Comparison of ENCODE assay signal across 16 cellular contexts in the genomic region with DNA sequence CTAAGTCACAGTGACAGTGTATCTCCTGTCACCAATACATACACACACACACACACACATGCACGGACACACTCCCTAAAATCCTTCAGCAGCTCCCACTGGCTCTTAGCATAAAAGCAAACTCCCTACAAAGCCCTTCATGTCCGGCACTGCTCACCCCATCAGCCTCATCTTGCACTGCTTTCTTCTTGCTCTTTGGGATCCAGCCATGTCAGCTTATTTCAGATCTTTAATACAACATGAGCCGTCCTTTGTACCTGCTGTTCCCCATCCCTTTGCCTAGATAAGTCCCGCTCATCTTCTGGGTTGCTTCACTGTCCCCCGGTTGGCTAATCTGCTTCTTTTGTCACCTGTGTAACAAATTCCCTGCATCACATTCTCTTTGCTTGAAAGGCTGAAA.
A peak's percentile ranks its signal among the peaks of the same experiment; 100 is the strongest.
DNase-seq lines count a peak whose midpoint lies in the region; ATAC-seq, FAIRE-seq and TF ChIP-seq lines count a peak whose summit lies in the region.
"Had no signal": no experiment of that assay in that cellular context is flagged by ENCODE, and none has a peak within 500 bp of the region (broad histone marks: within the 10 kb centered on the region; RNA-seq: fewer than 3 reads in every experiment).

No MANE protein-coding gene starts in this region.

- H3K9me3 ChIP-seq in BLaER1 (peaks cover 43% of the 10 kb centered on the region), Caco-2 (no peaks in the 10 kb centered on the region), astrocyte (ENCODE audit: insufficient read depth, low read depth, low read length) (peaks cover 5% of the 10 kb centered on the region), SK-N-SH (no peaks in the 10 kb centered on the region)
- H3K9me3 ChIP-seq: HAP-1 had no signal

- TF ChIP-seq EP300 in SK-N-SH (IDR thresholded peaks at IDR 0.05; ENCODE audit: borderline replicate concordance in 1 of 2, low read depth in 1 of 2, low read length in 1 of 2): no peak

- no peak for TF ChIP-seq CTCF in Caco-2 (IDR thresholded peaks at IDR 0.05; ENCODE audit: insufficient read depth in 1 of 2, low read depth in 1 of 2, low read length in 1 of 2, severe bottlenecking in 1 of 2, unreplicated experiment in 1 of 2)
- no peak for TF ChIP-seq CTCF in astrocyte (IDR thresholded peaks at IDR 0.05; ENCODE audit: insufficient read depth, low read depth, low read length)
- TF ChIP-seq CTCF in nephron (IDR thresholded peaks at IDR 0.05; ENCODE audit: unreplicated experiment in 3 of 3): no peak
- TF ChIP-seq CTCF in SK-N-SH (IDR thresholded peaks at IDR 0.05): no peak

- H2AFZ ChIP-seq in astrocyte (ENCODE audit: low read depth, low read length) (no peak overlapping the region), SK-N-SH (ENCODE audit: low read depth) (no peak overlapping the region)

- H3K4me3 Mint-ChIP-seq in Caco-2 (ENCODE audit: unreplicated experiment) (no peak overlapping the region), astrocyte (ENCODE audit: unreplicated experiment) (no peak overlapping the region), nephron (no peak overlapping the region)
- H3K4me3 Mint-ChIP-seq in activated naive CD4-positive, alpha-beta T cell treated with anti-CD3 and anti-CD28 coated beads, Interleukin-2, amount 10 ng/mL, durations not matched to agents 7 days and 5 days: no peak overlapping the region
- H3K4me3 Mint-ChIP-seq: B cell; CD4-positive, alpha-beta T cell had no signal

- H3K27ac ChIP-seq in BLaER1 (peak overlapping the region; percentile 91), astrocyte (ENCODE audit: low read depth, low read length) (no peak overlapping the region), SK-N-SH (ENCODE audit: low read depth in 2 of 2, low read length in 1 of 2) (no peak overlapping the region)
- H3K27ac ChIP-seq: C4-2B had no signal

- CTCF ChIA-PET in Caco-2 (lab: Charles Lee) (no interaction called here), SK-N-SH (lab: Yijun Ruan, JAX) (interaction anchor here (0.8 kb wide), 1 partner anchor 265 kb away, joined by 4 read pairs; no protein-coding TSS in a partner anchor)
- CTCF ChIA-PET in activated naive CD4-positive, alpha-beta T cell treated with anti-CD3 and anti-CD28 coated beads, Interleukin-2, amount 10 ng/mL, durations not matched to agents 7 days and 5 days (lab: Charles Lee): interaction anchor here (1.0 to 1.3 kb wide), 3 partner anchors 13 to 80 kb away, joined by 3 to 5 read pairs (median 4); no protein-coding TSS in a partner anchor

- no peaks in the 10 kb centered on the region for H3K36me3 Mint-ChIP-seq in Caco-2 (ENCODE audit: insufficient read depth, unreplicated experiment)
- H3K36me3 Mint-ChIP-seq in astrocyte (ENCODE audit: low read depth, unreplicated experiment): no peaks in the 10 kb centered on the region
- no peaks in the 10 kb centered on the region for H3K36me3 Mint-ChIP-seq in nephron (ENCODE audit: low read depth)
- peaks cover 2% of the 10 kb centered on the region for H3K36me3 Mint-ChIP-seq in activated naive CD4-positive, alpha-beta T cell treated with anti-CD3 and anti-CD28 coated beads, Interleukin-2, amount 10 ng/mL, durations not matched to agents 7 days and 5 days

- peak overlapping the region; percentile 56 for H3K27ac Mint-ChIP-seq in Caco-2 (ENCODE audit: unreplicated experiment)
- peak overlapping the region; percentile 41 for H3K27ac Mint-ChIP-seq in astrocyte (ENCODE audit: unreplicated experiment)
- peak overlapping the region in 2 of 3 experiments; percentile 5 to 24 for H3K27ac Mint-ChIP-seq in nephron
- no peak overlapping the region for H3K27ac Mint-ChIP-seq in activated naive CD4-positive, alpha-beta T cell treated with anti-CD3 and anti-CD28 coated beads, Interleukin-2, amount 10 ng/mL, durations not matched to agents 7 days and 5 days
- H3K27ac Mint-ChIP-seq: B cell; CD4-positive, alpha-beta T cell had no signal

- no peak overlapping the region for H3K4me3 ChIP-seq in BLaER1
- no peak overlapping the region for H3K4me3 ChIP-seq in Caco-2 (ENCODE audit: low read depth, low read length)
- no peak overlapping the region for H3K4me3 ChIP-seq in astrocyte (ENCODE audit: insufficient read depth, low read depth, low read length)
- H3K4me3 ChIP-seq in SK-N-SH (ENCODE audit: low read depth in 2 of 2, low read length in 1 of 2): no peak overlapping the region
- H3K4me3 ChIP-seq: HAP-1 had no signal

- peaks cover 30% of the 10 kb centered on the region for H3K4me1 Mint-ChIP-seq in Caco-2 (ENCODE audit: low read depth, unreplicated experiment)
- H3K4me1 Mint-ChIP-seq in astrocyte (ENCODE audit: low read depth, unreplicated experiment): peaks cover 18% of the 10 kb centered on the region
- peaks cover 34% of the 10 kb centered on the region for H3K4me1 Mint-ChIP-seq in nephron
- peaks cover 22% of the 10 kb centered on the region for H3K4me1 Mint-ChIP-seq in activated naive CD4-positive, alpha-beta T cell treated with anti-CD3 and anti-CD28 coated beads, Interleukin-2, amount 10 ng/mL, durations not matched to agents 7 days and 5 days

- no TSS peak for BruUV-seq in Caco-2 (replicated peaks; lab: Mats Ljungman, UMichigan)

- H3K4me1 ChIP-seq in BLaER1 (peaks cover 93% of the 10 kb centered on the region), Caco-2 (peaks cover 25% of the 10 kb centered on the region), astrocyte (ENCODE audit: insufficient read depth, low read length) (peaks cover 4% of the 10 kb centered on the region), SK-N-SH (ENCODE audit: control insufficient read depth in 1 of 2, insufficient read depth in 2 of 2, low read depth in 1 of 2, low read length in 1 of 2) (peaks cover 0 to 8% of the 10 kb centered on the region in 2 experiments; a peak in 1 of 4 replicates)
- H3K4me1 ChIP-seq: HAP-1 had no signal

- no peaks in the 10 kb centered on the region for H3F3A ChIP-seq in SK-N-SH (replicated peaks; ENCODE audit: insufficient read depth)

- no peak overlapping the region for H3K9ac ChIP-seq in BLaER1
- no peak overlapping the region for H3K9ac ChIP-seq in astrocyte (ENCODE audit: low read length)
- no peak overlapping the region for H3K9ac ChIP-seq in SK-N-SH

- H3K27me3 ChIP-seq in BLaER1 (no peaks in the 10 kb centered on the region), Caco-2 (replicated peaks; ENCODE audit: control insufficient read depth, insufficient read depth, low read length) (no peaks in the 10 kb centered on the region), astrocyte (ENCODE audit: insufficient read depth, low read length) (peaks cover 9% of the 10 kb centered on the region), SK-N-SH (ENCODE audit: insufficient read depth) (no peaks in the 10 kb centered on the region)

- no peak for TF ChIP-seq RAD21 in SK-N-SH (IDR thresholded peaks at IDR 0.05; ENCODE audit: low read length)

- intact Hi-C loops in Caco-2 (cut with micrococcal nuclease; ENCODE audit: unreplicated experiment): no loop called here

- POLR2A ChIA-PET in Caco-2 (lab: Charles Lee) (no interaction called here), SK-N-SH (lab: Yijun Ruan, JAX) (no interaction called here)

- 28% methylated on average over 5 of the region's 5 CpGs for WGBS in SK-N-SH (ENCODE audit: low lambda C conversion rate)

- ATAC-seq in GM21529 (IDR thresholded peaks at IDR 0.05; ENCODE audit: unreplicated experiment): no peak

- no peak for FAIRE-seq in astrocyte (lab: Jason Lieb, UNC)
- FAIRE-seq: H1 had no signal

- no peaks in the 10 kb centered on the region for H3K9me3 Mint-ChIP-seq in Caco-2 (ENCODE audit: unreplicated experiment)
- H3K9me3 Mint-ChIP-seq in astrocyte (ENCODE audit: unreplicated experiment): peaks cover 10% of the 10 kb centered on the region
- no peaks in the 10 kb centered on the region for H3K9me3 Mint-ChIP-seq in nephron
- H3K9me3 Mint-ChIP-seq in activated naive CD4-positive, alpha-beta T cell treated with anti-CD3 and anti-CD28 coated beads, Interleukin-2, amount 10 ng/mL, durations not matched to agents 7 days and 5 days: peaks cover 2% of the 10 kb centered on the region
- H3K9me3 Mint-ChIP-seq: CD4-positive, alpha-beta T cell had no signal

- no peaks in the 10 kb centered on the region; the same call in 1 of the 2 replicates for H3K36me3 ChIP-seq in BLaER1
- H3K36me3 ChIP-seq in Caco-2 (ENCODE audit: control insufficient read depth, insufficient read depth, low read length): no peaks in the 10 kb centered on the region
- no peaks in the 10 kb centered on the region for H3K36me3 ChIP-seq in astrocyte (ENCODE audit: insufficient read depth, low read length)
- H3K36me3 ChIP-seq in SK-N-SH (replicated peaks in 1 of 2; ENCODE audit: control insufficient read depth in 1 of 2, insufficient read depth in 2 of 2, low read length in 1 of 2): no peaks in the 10 kb centered on the region
- H3K36me3 ChIP-seq: HAP-1 had no signal

- no peak for DNase-seq in Caco-2
- DNase-seq in astrocyte (ENCODE audit: low read depth): no peak
- no peak for DNase-seq in activated naive CD4-positive, alpha-beta T cell treated with anti-CD3 and anti-CD28 coated beads, Interleukin-2, amount 10 ng/mL, durations not matched to agents 7 days and 5 days
- DNase-seq in SK-N-SH: no peak
- DNase-seq in NCI-H2081 treated with DMSO at 0.1 percent for 48 hours (lab: John Stamatoyannopoulos, UW): no peak
- DNase-seq: CD4-positive, alpha-beta T cell; DMS153; DMS79; GDM1 had no signal

- no peaks in the 10 kb centered on the region for H3K79me2 ChIP-seq in astrocyte (ENCODE audit: insufficient read depth, low read length)
- H3K79me2 ChIP-seq in SK-N-SH (ENCODE audit: insufficient read depth): no peaks in the 10 kb centered on the region

- H4K20me1 ChIP-seq in BLaER1: no peaks in the 10 kb centered on the region
- H4K20me1 ChIP-seq in astrocyte (ENCODE audit: insufficient read depth, low read length): no peaks in the 10 kb centered on the region
- no peaks in the 10 kb centered on the region for H4K20me1 ChIP-seq in SK-N-SH (ENCODE audit: insufficient read depth)

- H3K9me2 ChIP-seq in SK-N-SH: no peaks in the 10 kb centered on the region

- H3K4me2 ChIP-seq in BLaER1 (peak overlapping the region; percentile 79), astrocyte (ENCODE audit: low read length) (no peak overlapping the region), SK-N-SH (no peak overlapping the region)

- H3K27me3 Mint-ChIP-seq in Caco-2 (ENCODE audit: insufficient read depth, unreplicated experiment) (no peaks in the 10 kb centered on the region), astrocyte (ENCODE audit: low read depth, unreplicated experiment) (peaks cover 5% of the 10 kb centered on the region), nephron (ENCODE audit: low read depth) (peaks cover 11% of the 10 kb centered on the region)
- H3K27me3 Mint-ChIP-seq in activated naive CD4-positive, alpha-beta T cell treated with anti-CD3 and anti-CD28 coated beads, Interleukin-2, amount 10 ng/mL, durations not matched to agents 7 days and 5 days: peaks cover 5% of the 10 kb centered on the region
- H3K27me3 Mint-ChIP-seq: B cell; CD4-positive, alpha-beta T cell had no signal

TF ChIP-seq in SK-N-SH, 30 proteins besides CTCF, POLR2A, EP300 and RAD21 (continues in another document):
- TF ChIP-seq TCF12 (IDR thresholded peaks at IDR 0.05) (no peak), POLR2AphosphoS5 (IDR thresholded peaks at IDR 0.05; ENCODE audit: low read depth, low read length) (no peak), RFX5 (IDR thresholded peaks at IDR 0.05; ENCODE audit: low read length) (no peak)
- TF ChIP-seq, protein P1, sequence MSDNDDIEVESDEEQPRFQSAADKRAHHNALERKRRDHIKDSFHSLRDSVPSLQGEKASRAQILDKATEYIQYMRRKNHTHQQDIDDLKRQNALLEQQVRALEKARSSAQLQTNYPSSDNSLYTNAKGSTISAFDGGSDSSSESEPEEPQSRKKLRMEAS (IDR thresholded peaks at IDR 0.05; ENCODE audit: low read depth): no peak
